In genomic region chr3:186150234-186150830, GRCh38 we compare ENCODE assay signal across 1 cellular context.
TF ChIP-seq lines count a peak whose summit lies in the region.

No MANE protein-coding gene starts in this region.

TF ChIP-seq in K562, 482 proteins besides CTCF, POLR2A, EP300 and RAD21:
- no peak for TF ChIP-seq CREM (IDR thresholded peaks at IDR 0.05; ENCODE audit: low read depth)
- TF ChIP-seq PKNOX1 (IDR thresholded peaks at IDR 0.05) = peak; percentile 19; the same call in 1 of the 2 replicates
